In genomic region chr3:20537234-20537633, GRCh38 we compare ENCODE assay signal across 31 cellular contexts.
"Had no signal": no experiment of that assay in that cellular context is flagged by ENCODE, and none has a peak within 500 bp of the region (broad histone marks: within the 10 kb centered on the region; RNA-seq: fewer than 3 reads in every experiment).

No MANE protein-coding gene starts in this region.

- DNase-seq: activated CD4-positive, alpha-beta T cell treated with anti-CD3 and anti-CD28 coated beads, Interleukin-2, amount 50 U/mL, for 1 hour; activated CD8-positive, alpha-beta T cell treated with anti-CD3 and anti-CD28 coated beads for 36 hours; activated gamma-delta T cell treated with Interleukin-2 at 50 U/mL for 16 hours; activated naive CD4-positive, alpha-beta T cell treated with anti-CD3 and anti-CD28 coated beads, Interleukin-2, amount 50 U/mL, for 16 hours; activated T-cell treated with anti-CD3 and anti-CD28 coated beads, Interleukin-2, amount 50 U/mL, for 4 hours; amygdala; esophagus squamous epithelium; gastrocnemius medialis; glutamatergic neuron; left colon; midbrain; naive thymus-derived CD4-positive, alpha-beta T cell; nucleus accumbens; pancreas; psoas muscle; sigmoid colon; stimulated activated CD4-positive, alpha-beta T cell treated with anti-CD3 and anti-CD28 coated beads, Interleukin-1b, Interleukin-23, amount 100 ng/mL, for 48 hours; stimulated activated CD4-positive, alpha-beta T cell treated with anti-CD3 and anti-CD28 coated beads, Interleukin-4, amount 100 ng/mL, for 4 hours; stimulated activated CD8-positive, alpha-beta memory T cell treated with anti-CD3 and anti-CD28 coated beads, Interleukin-4, amount 100 ng/mL, for 48 hours; stomach; tibial artery had no signal

- H3K9me3 ChIP-seq: esophagus squamous epithelium, gastrocnemius medialis, pancreas, psoas muscle, stomach, suprapubic skin, tibial artery had no signal

- H3K36me3 ChIP-seq: esophagus squamous epithelium, gastrocnemius medialis, pancreas, sigmoid colon, stomach, suprapubic skin, tibial artery had no signal

- H3K27me3 ChIP-seq: esophagus squamous epithelium, gastrocnemius medialis, hepatocyte, pancreas, sigmoid colon, stomach, suprapubic skin, tibial artery had no signal

- H2AFZ ChIP-seq: hepatocyte had no signal

- H3K79me2 ChIP-seq: hepatocyte had no signal

- H3K4me1 ChIP-seq: esophagus squamous epithelium, gastrocnemius medialis, pancreas, psoas muscle, sigmoid colon, stomach, suprapubic skin, tibial artery had no signal

- H3K4me3 ChIP-seq: esophagus squamous epithelium, gastrocnemius medialis, hepatocyte, pancreas, psoas muscle, sigmoid colon, smooth muscle cell, stomach, suprapubic skin, tibial artery had no signal

- H3K4me2 ChIP-seq: hepatocyte, smooth muscle cell had no signal

- ATAC-seq: activated CD8-positive, alpha-beta T cell treated with anti-CD3 and anti-CD28 coated beads for 36 hours; activated T-cell treated with anti-CD3 and anti-CD28 coated beads, Interleukin-2, amount 50 U/mL, for 4 hours; activated T-helper 17 cell treated with anti-CD3 and anti-CD28 coated beads, Interleukin-2, amount 50 U/mL, for 72 hours; gastrocnemius medialis; left colon; naive thymus-derived CD4-positive, alpha-beta T cell; pancreas; psoas muscle; stimulated activated memory B cell treated with anti-CD40 and anti-IgM and Interleukin-4, amounts not matched to agents 10 μg/mL and 1 μg/mL and 100 μg/mL, for 72 hours; WTC11 had no signal

- H3K27ac ChIP-seq: epithelial cell of prostate, esophagus squamous epithelium, gastrocnemius medialis, hepatocyte, pancreas, psoas muscle, sigmoid colon, stomach, suprapubic skin, tibial artery had no signal

- FAIRE-seq: bronchial epithelial cell, keratinocyte, pancreas, TTC549 had no signal
